ENCODE assay signal across 10 cellular contexts in genomic region chr2:239245872-239246701, GRCh38.
DNase-seq lines count a peak whose midpoint lies in the region; ATAC-seq, FAIRE-seq and TF ChIP-seq lines count a peak whose summit lies in the region.
"Had no signal": no experiment of that assay in that cellular context is flagged by ENCODE, and none has a peak within 500 bp of the region (broad histone marks: within the 10 kb centered on the region; RNA-seq: fewer than 3 reads in every experiment).

No MANE protein-coding gene starts in this region.

- peaks cover 17% of the 10 kb centered on the region; the same call in 1 of the 2 replicates for H3K79me1 ChIP-seq in H1 (ENCODE audit: low read depth, low read length)

- no peak overlapping the region for H4K5ac ChIP-seq in H1 (ENCODE audit: insufficient read length, low read depth, low read length)

- 0 out of 2 replicates have a peak overlapping the region, but pooled peaks have one; percentile 32 for H2BK5ac ChIP-seq in H1 (ENCODE audit: low read depth, low read length)

- H3K36me3 ChIP-seq in H1 (ENCODE audit: control insufficient read depth in 2 of 4, insufficient read depth in 4 of 4, low read length in 3 of 4) (no peaks in the 10 kb centered on the region; a peak in 1 of 8 replicates), mucosa of rectum (ENCODE audit: control insufficient read depth in 2 of 2, insufficient read depth in 2 of 2, low read length in 2 of 2) (no peaks in the 10 kb centered on the region)
- H3K36me3 ChIP-seq: ovary had no signal

- H3K4ac ChIP-seq in H1 (replicated peaks; ENCODE audit: insufficient read length, low read depth, low read length) = no peak overlapping the region

- no peak for TF ChIP-seq CTCF in H1 (IDR thresholded peaks at IDR 0.05; ENCODE audit: control extremely low read depth in 1 of 3, insufficient read depth in 1 of 3, low read depth in 1 of 3, low read length in 3 of 3)

- no peaks in the 10 kb centered on the region for H3K23me2 ChIP-seq in H1 (ENCODE audit: low read depth, low read length)

- no peak overlapping the region; a peak in 1 of 4 replicates for H3K4me2 ChIP-seq in H1 (ENCODE audit: insufficient read depth in 1 of 2, low read depth in 2 of 2, low read length in 2 of 2)

- H4K20me1 ChIP-seq in H1 (replicated peaks in 1 of 2; ENCODE audit: control insufficient read depth in 1 of 2, insufficient read depth in 2 of 2, low read length in 2 of 2) = peaks cover 13 to 15% of the 10 kb centered on the region in 2 experiments

- H2AK5ac ChIP-seq in H1 (ENCODE audit: low read depth, low read length) = no peak overlapping the region

- no peak overlapping the region for H3K9ac ChIP-seq in H1 (replicated peaks in 1 of 4; ENCODE audit: extremely low read depth in 1 of 4, low read depth in 3 of 4, low read length in 3 of 4)
- peak overlapping the region; percentile 14 to 41 for H3K9ac ChIP-seq in mucosa of rectum (ENCODE audit: low read depth in 1 of 2, low read length in 2 of 2)

- H2AFZ ChIP-seq in H1 (ENCODE audit: low read length) = no peak overlapping the region

- no peak overlapping the region for H2BK120ac ChIP-seq in H1 (replicated peaks; ENCODE audit: low read depth, low read length)

- H3K9me3 ChIP-seq in H1 (ENCODE audit: insufficient read depth in 2 of 2, low read depth in 1 of 2, low read length in 1 of 2) (no peaks in the 10 kb centered on the region), mucosa of rectum (ENCODE audit: control insufficient read depth in 2 of 2, low read length in 2 of 2) (no peaks in the 10 kb centered on the region)
- H3K9me3 ChIP-seq: ovary had no signal

- H3K27me3 ChIP-seq in H1 (replicated peaks in 1 of 4; ENCODE audit: control insufficient read depth in 3 of 4, extremely low read depth in 1 of 4, insufficient read depth in 3 of 4, low read length in 3 of 4) (no peaks in the 10 kb centered on the region), mucosa of rectum (ENCODE audit: control insufficient read depth in 2 of 2, insufficient read depth in 2 of 2, low read length in 2 of 2) (no peaks in the 10 kb centered on the region)
- H3K27me3 ChIP-seq: ovary had no signal

- peaks cover 0 to 13% (median 10%) of the 10 kb centered on the region in 4 experiments; a peak in 6 of 7 replicates for H3K4me1 ChIP-seq in H1 (replicated peaks in 1 of 4; ENCODE audit: control insufficient read depth in 3 of 4, insufficient read depth in 4 of 4, low read length in 3 of 4)
- peaks cover 23 to 29% of the 10 kb centered on the region in 2 donors for H3K4me1 ChIP-seq in mucosa of rectum (ENCODE audit: control insufficient read depth in 2 of 2, insufficient read depth in 2 of 2, low read length in 2 of 2)

- no peak for ATAC-seq in GM21576 (IDR thresholded peaks at IDR 0.05; ENCODE audit: unreplicated experiment)
- ATAC-seq in GM19455 (IDR thresholded peaks at IDR 0.05; ENCODE audit: unreplicated experiment) = no peak
- ATAC-seq: stimulated activated naive B cell treated with anti-CD40 and anti-IgM and Interleukin-4, amounts not matched to agents 10 μg/mL and 1 μg/mL and 100 μg/mL, for 72 hours had no signal

- peak overlapping the region; percentile 41 for H4K91ac ChIP-seq in H1 (replicated peaks; ENCODE audit: insufficient read length, low read length)

- FAIRE-seq in H1 (lab: Jason Lieb, UNC) = no peak

- TF ChIP-seq EP300 in H1 (IDR thresholded peaks at IDR 0.05; ENCODE audit: borderline replicate concordance in 1 of 2, low read depth in 2 of 2, low read length in 2 of 2) = no peak

- H3K27ac ChIP-seq in H1 (ENCODE audit: low read depth, low read length) (no peak overlapping the region; the same call in 1 of the 2 replicates), mucosa of rectum (ENCODE audit: low read depth in 2 of 2, low read length in 2 of 2) (peak overlapping the region; percentile 69 to 72)

- H2BK15ac ChIP-seq in H1 (ENCODE audit: low read length) = no peak overlapping the region; the same call in 1 of the 2 replicates

- TF ChIP-seq RAD21 in H1 (IDR thresholded peaks at IDR 0.05 in 1 of 2, conservative IDR thresholded peaks at IDR 0.05 in 1 of 2; ENCODE audit: low read depth in 2 of 2, low read length in 2 of 2) = no peak

- peak overlapping the region; percentile 23; the same call in 1 of the 2 replicates for H4K8ac ChIP-seq in H1 (ENCODE audit: extremely low read depth, insufficient read depth, low read length)

- H2BK12ac ChIP-seq in H1 (ENCODE audit: low read depth, low read length) = no peak overlapping the region

- WGBS in H1 (ENCODE audit: extremely low coverage in 1 of 2, insufficient coverage in 1 of 2, insufficient read length in 1 of 2, insufficient replicate concordance in 2 of 2, low coverage in 1 of 2, low lambda C conversion rate in 2 of 2, missing lambda C conversion rate in 1 of 2), 2 experiments = 79% methylated on average over 37 of the region's 40 CpGs; no CpG with 5 or more reads in 1 of the 2 experiments

- POLR2A ChIA-PET in H1 (lab: Charles Lee; ENCODE audit: partially characterized antibody) = no interaction called here

- in situ Hi-C loops in ACHN (cut with HindIII; ENCODE audit: low pct_ligation_motif_present, low pct_unique_long_range_greater_than_20kb, low sequenced_read_pairs) = no loop called here

- DNase-seq in ACHN (peak; percentile 64), NCI-H1105 (lab: John Stamatoyannopoulos, UW) (peak; percentile 41), H1 (ENCODE audit: low read depth in 1 of 2, low spot score in 2 of 2) (no peak), SK-N-DZ (ENCODE audit: low spot score) (no peak), anterior cingulate cortex (lab: John Stamatoyannopoulos, UW) (no peak)
- DNase-seq: stimulated activated naive B cell treated with anti-CD40 and anti-IgM and Interleukin-4, amounts not matched to agents 10 μg/mL and 1 μg/mL and 100 μg/mL, for 72 hours had no signal

- no peak overlapping the region for H3K14ac ChIP-seq in H1 (ENCODE audit: insufficient read length)

- H3K79me2 ChIP-seq in H1 (ENCODE audit: control insufficient read depth in 1 of 2, insufficient read depth in 2 of 2, low read length in 2 of 2) = peaks cover 0 to 70% of the 10 kb centered on the region in 2 experiments; a peak in 2 of 4 replicates

- H3K4me3 ChIP-seq in H1 (ENCODE audit: extremely low read depth in 1 of 4, insufficient read depth in 2 of 4, low read depth in 3 of 4, low read length in 4 of 4) = no peak overlapping the region
- peak overlapping the region; percentile 31 to 52 for H3K4me3 ChIP-seq in mucosa of rectum (ENCODE audit: low read length in 2 of 2)
- H3K4me3 ChIP-seq: ovary had no signal

- H2BK20ac ChIP-seq in H1 (ENCODE audit: low read length) = no peak overlapping the region

- no peak for TF ChIP-seq POLR2A in H1 (IDR thresholded peaks at IDR 0.05; ENCODE audit: control extremely low read depth in 1 of 2, low read depth in 2 of 2, low read length in 2 of 2)

- no peak overlapping the region for H3K56ac ChIP-seq in H1 (replicated peaks; ENCODE audit: insufficient read length, low read depth, low read length)

- no peak overlapping the region for H3K23ac ChIP-seq in H1 (ENCODE audit: insufficient read length)

- peak overlapping the region; percentile 4 for H3K18ac ChIP-seq in H1 (ENCODE audit: extremely low read depth, low read length)

- CTCF ChIA-PET in H1 (lab: Charles Lee; ENCODE audit: partially characterized antibody) = interaction anchor here (1.0 kb wide), 1 partner anchor 214 kb away, joined by 3 read pairs; no protein-coding TSS in a partner anchor

TF ChIP-seq in H1, 55 proteins besides CTCF, POLR2A, EP300 and RAD21 (continues in another document):
- no peak for TF ChIP-seq EZH2 (IDR thresholded peaks at IDR 0.05; ENCODE audit: low read depth, low read length, severe bottlenecking)
- no peak for TF ChIP-seq POLR2AphosphoS5 (IDR thresholded peaks at IDR 0.05; ENCODE audit: low read depth, low read length)
- no peak for TF ChIP-seq JUN (IDR thresholded peaks at IDR 0.05; ENCODE audit: low read depth, low read length)
- TF ChIP-seq ATF2 (IDR thresholded peaks at IDR 0.05; ENCODE audit: low read length) = no peak
- TF ChIP-seq FOSL1 (IDR thresholded peaks at IDR 0.05; ENCODE audit: insufficient read depth, low read depth, low read length) = no peak
- TF ChIP-seq KDM4A (IDR thresholded peaks at IDR 0.05; ENCODE audit: low read depth, low read length, severe bottlenecking) = no peak
- TF ChIP-seq GABPA (IDR thresholded peaks at IDR 0.05; ENCODE audit: borderline replicate concordance, insufficient read depth, low read length) = no peak
- no peak for TF ChIP-seq CREB1 (IDR thresholded peaks at IDR 0.05)
- TF ChIP-seq SIN3A (conservative IDR thresholded peaks at IDR 0.05 in 1 of 2, IDR thresholded peaks at IDR 0.05 in 1 of 2; ENCODE audit: low read depth in 1 of 2, low read length in 2 of 2) = no peak
- TF ChIP-seq E2F6 (IDR thresholded peaks at IDR 0.05) = no peak
- no peak for TF ChIP-seq SRF (IDR thresholded peaks at IDR 0.05; ENCODE audit: low read depth, low read length)
- no peak for TF ChIP-seq KDM5A (IDR thresholded peaks at IDR 0.05; ENCODE audit: low read length)
- TF ChIP-seq ATF3 (IDR thresholded peaks at IDR 0.05; ENCODE audit: insufficient read depth, low read depth, low read length) = no peak
- no peak for TF ChIP-seq ZNF274 (IDR thresholded peaks at IDR 0.05; ENCODE audit: borderline replicate concordance, extremely low read depth, low read length)
- no peak for TF ChIP-seq TAF1 (IDR thresholded peaks at IDR 0.05; ENCODE audit: low read depth, low read length)
- TF ChIP-seq NANOG (IDR thresholded peaks at IDR 0.05; ENCODE audit: insufficient read depth, low read depth, low read length, poor library complexity, severe bottlenecking) = no peak

Comparison
In these comparisons a context has a peak if more than half of its experiments do, and no peak if none do; other contexts are left out.
1. DNase-seq: peak in ACHN (single experiment) and NCI-H1105 (single experiment); none in H1 (0 of 2), SK-N-DZ (single experiment) and anterior cingulate cortex (0 of 58).
2. H3K4me3 ChIP-seq: peak in mucosa of rectum (2 of 2); none in H1 (0 of 4).
3. H3K9ac ChIP-seq: peak in mucosa of rectum (2 of 2); none in H1 (0 of 4).